In the genomic region with DNA sequence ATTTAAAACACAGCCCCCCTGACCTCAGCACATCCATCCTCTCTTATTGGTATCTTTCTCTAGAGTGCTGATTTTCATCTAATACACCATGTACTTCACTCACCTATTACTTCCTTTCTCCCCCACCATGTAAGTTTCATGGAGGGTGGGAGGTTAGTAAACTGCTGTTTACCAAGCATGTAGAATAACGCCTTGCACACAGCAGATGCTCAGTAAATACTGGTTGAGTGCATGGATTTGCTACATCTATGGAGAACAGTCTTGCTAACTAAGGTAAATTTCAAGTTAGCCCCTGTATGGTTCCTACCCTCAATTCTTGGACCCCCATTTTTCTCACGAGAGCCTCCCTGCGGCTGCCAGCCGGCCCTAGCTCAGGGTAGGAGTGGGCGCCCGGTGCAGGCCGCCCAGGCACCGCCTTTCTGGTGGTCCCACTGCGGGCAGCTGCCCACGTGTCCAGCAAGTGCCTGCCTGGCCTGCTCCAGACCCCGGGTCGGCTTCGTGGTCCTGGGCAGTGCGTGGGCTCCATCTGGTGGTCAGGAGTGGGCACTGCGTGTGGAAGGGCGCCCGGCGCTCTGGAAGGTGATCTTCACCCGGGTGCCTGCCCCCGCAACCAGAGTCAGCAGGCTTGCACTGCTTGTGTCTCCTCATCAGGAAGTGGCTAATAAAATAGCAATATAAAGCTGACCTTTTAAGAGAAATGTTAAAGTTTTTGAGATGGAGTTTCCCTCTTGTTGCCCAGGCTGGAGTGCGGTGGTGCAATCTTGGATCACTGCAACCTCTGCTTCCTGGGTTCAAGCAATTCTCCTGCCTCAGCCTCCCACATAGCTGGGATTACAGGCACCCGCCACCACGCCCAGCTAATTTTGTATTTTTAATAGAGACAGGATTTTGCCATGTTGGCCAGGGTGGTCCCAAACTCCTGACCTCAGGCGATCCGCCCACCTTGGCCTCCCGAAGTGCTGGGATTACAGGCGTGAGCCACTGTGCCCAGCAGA, we compare ENCODE assay signal across 8 cellular contexts.
A peak's percentile ranks its signal among the peaks of the same experiment; 100 is the strongest.
DNase-seq lines count a peak whose midpoint lies in the region; ATAC-seq and TF ChIP-seq lines count a peak whose summit lies in the region.

No MANE protein-coding gene starts in this region.

- peak; percentile 97 for TF ChIP-seq CTCF in KMS-11 (conservative IDR thresholded peaks at IDR 0.05; ENCODE audit: low read depth, low read length)
- TF ChIP-seq CTCF in SK-N-SH (IDR thresholded peaks at IDR 0.05): peak; percentile 99

- 40% methylated on average over 21 of the region's 27 CpGs for WGBS in SK-N-SH (ENCODE audit: low lambda C conversion rate)
- WGBS in aorta, 2 donors: 26 to 29% methylated on average over 27 of the region's 27 CpGs

- peak overlapping the region; percentile 44 for H3K4me2 ChIP-seq in KMS-11
- H3K4me2 ChIP-seq in SK-N-SH: no peak overlapping the region

- H3K4me1 ChIP-seq in KMS-11 (ENCODE audit: low read depth, poor library complexity, severe bottlenecking) (peaks cover 4% of the 10 kb centered on the region), SK-N-SH (ENCODE audit: control insufficient read depth in 1 of 2, insufficient read depth in 2 of 2, low read depth in 1 of 2, low read length in 1 of 2) (peaks cover 24 to 27% of the 10 kb centered on the region in 2 experiments; a peak in 3 of 4 replicates), aorta (ENCODE audit: control insufficient read depth in 1 of 2, insufficient read depth in 2 of 2, low read length in 2 of 2) (peaks cover 0 to 4% of the 10 kb centered on the region in 2 donors)

- no peaks in the 10 kb centered on the region for H3K9me3 Mint-ChIP-seq in activated naive CD8-positive, alpha-beta T cell treated with anti-CD3 and anti-CD28 coated beads, Interleukin-2, amount 10 ng/mL, durations not matched to agents 7 days and 5 days

- no peak for TF ChIP-seq EP300 in SK-N-SH (IDR thresholded peaks at IDR 0.05; ENCODE audit: borderline replicate concordance in 1 of 2, low read depth in 1 of 2, low read length in 1 of 2)

- H3K27me3 ChIP-seq in KMS-11 (ENCODE audit: insufficient read depth, low read depth): peaks cover 8% of the 10 kb centered on the region; the same call in 1 of the 2 replicates
- no peaks in the 10 kb centered on the region for H3K27me3 ChIP-seq in SK-N-SH (ENCODE audit: insufficient read depth)
- H3K27me3 ChIP-seq in aorta (ENCODE audit: control insufficient read depth in 1 of 2, insufficient read depth in 2 of 2, low read length in 1 of 2): no peaks in the 10 kb centered on the region

- peaks cover 3% of the 10 kb centered on the region for H3K27me3 Mint-ChIP-seq in activated naive CD8-positive, alpha-beta T cell treated with anti-CD3 and anti-CD28 coated beads, Interleukin-2, amount 10 ng/mL, durations not matched to agents 7 days and 5 days

- POLR2A ChIA-PET in SK-N-SH (lab: Yijun Ruan, JAX): interaction anchor here (0.7 kb wide), 1 partner anchor 233 kb away, joined by 3 read pairs; no protein-coding TSS in a partner anchor
- POLR2A ChIA-PET in activated naive CD8-positive, alpha-beta T cell treated with anti-CD3 and anti-CD28 coated beads, Interleukin-2, amount 10 ng/mL, durations not matched to agents 7 days and 5 days (lab: Charles Lee): no interaction called here

- H2AFZ ChIP-seq in KMS-11 (ENCODE audit: low read depth) (peak overlapping the region; percentile 10; the same call in 1 of the 2 replicates), SK-N-SH (ENCODE audit: low read depth) (no peak overlapping the region)

- H3K9ac ChIP-seq in KMS-11 (no peak overlapping the region), SK-N-SH (no peak overlapping the region)

- no peaks in the 10 kb centered on the region for H3K79me2 ChIP-seq in KMS-11 (ENCODE audit: insufficient read depth, low read depth)
- no peaks in the 10 kb centered on the region for H3K79me2 ChIP-seq in SK-N-SH (ENCODE audit: insufficient read depth)

- DNase-seq in Daoy (ENCODE audit: low read depth) (peak; percentile 88), SK-N-SH (peak; percentile 99), cardiac septum (ENCODE audit: low spot score) (peak; percentile 86), putamen (ENCODE audit: low spot score) (peak; percentile 39), aorta (peak; percentile 80 to 92)
- peak; percentile 75 for DNase-seq in activated naive CD8-positive, alpha-beta T cell treated with anti-CD3 and anti-CD28 coated beads, Interleukin-2, amount 10 ng/mL, durations not matched to agents 7 days and 5 days

- CTCF ChIA-PET in SK-N-SH (lab: Yijun Ruan, JAX): interaction anchor here (0.6 to 8.4 kb wide), 88 partner anchors 8 to 1480 kb away, joined by 3 to 120 read pairs (median 5); a partner anchor contains a TSS

- intact Hi-C loops in cardiac septum (cut with DNase I): loop anchor here (10.0 kb wide), 1 partner anchor 309 kb away; no protein-coding TSS in a partner anchor
- intact Hi-C loops in aorta (cut with DNase I): loop anchor here (2.0 to 5.0 kb wide), 4 partner anchors 114 to 326 kb away; a partner anchor contains a TSS

- no peak overlapping the region for H3K27ac Mint-ChIP-seq in activated naive CD8-positive, alpha-beta T cell treated with anti-CD3 and anti-CD28 coated beads, Interleukin-2, amount 10 ng/mL, durations not matched to agents 7 days and 5 days

- peak; percentile 97 for TF ChIP-seq RAD21 in SK-N-SH (IDR thresholded peaks at IDR 0.05; ENCODE audit: low read length)

- H3K4me3 ChIP-seq in KMS-11 (IDR thresholded peaks at IDR 0.05; ENCODE audit: insufficient read depth, low read depth, low read length) (no peak overlapping the region), SK-N-SH (ENCODE audit: low read depth in 2 of 2, low read length in 1 of 2) (no peak overlapping the region; a peak in 1 of 4 replicates), aorta (ENCODE audit: low read length in 2 of 2) (no peak overlapping the region)

- ATAC-seq in GM21717 (IDR thresholded peaks at IDR 0.05; ENCODE audit: unreplicated experiment) (peak; percentile 83), aorta (ENCODE audit: low FRiP score) (peak; percentile 88)
- ATAC-seq in activated naive CD8-positive, alpha-beta T cell treated with anti-CD3 and anti-CD28 coated beads, Interleukin-2, amount 10 ng/mL, durations not matched to agents 7 days and 5 days (ENCODE audit: low read depth): peak; percentile 59

- H3K4me3 Mint-ChIP-seq in activated naive CD8-positive, alpha-beta T cell treated with anti-CD3 and anti-CD28 coated beads, Interleukin-2, amount 10 ng/mL, durations not matched to agents 7 days and 5 days: no peak overlapping the region

- no peak overlapping the region for H3K27ac ChIP-seq in KMS-11
- H3K27ac ChIP-seq in SK-N-SH (ENCODE audit: low read depth in 2 of 2, low read length in 1 of 2): no peak overlapping the region
- no peak overlapping the region for H3K27ac ChIP-seq in aorta (ENCODE audit: low read depth in 1 of 2, low read length in 2 of 2)

- peaks cover 19% of the 10 kb centered on the region for H3F3A ChIP-seq in SK-N-SH (replicated peaks; ENCODE audit: insufficient read depth)

- peaks cover 8% of the 10 kb centered on the region for H3K36me3 Mint-ChIP-seq in activated naive CD8-positive, alpha-beta T cell treated with anti-CD3 and anti-CD28 coated beads, Interleukin-2, amount 10 ng/mL, durations not matched to agents 7 days and 5 days

- H4K20me1 ChIP-seq in KMS-11 (ENCODE audit: insufficient read depth): no peaks in the 10 kb centered on the region
- no peaks in the 10 kb centered on the region for H4K20me1 ChIP-seq in SK-N-SH (ENCODE audit: insufficient read depth)

- peaks cover 20% of the 10 kb centered on the region for H3K4me1 Mint-ChIP-seq in activated naive CD8-positive, alpha-beta T cell treated with anti-CD3 and anti-CD28 coated beads, Interleukin-2, amount 10 ng/mL, durations not matched to agents 7 days and 5 days

- H3K9me2 ChIP-seq in SK-N-SH: no peaks in the 10 kb centered on the region

- H3K9me3 ChIP-seq in SK-N-SH (no peaks in the 10 kb centered on the region), aorta (ENCODE audit: control insufficient read depth, low read length) (no peaks in the 10 kb centered on the region)

- H3K36me3 ChIP-seq in KMS-11 (ENCODE audit: insufficient read depth) (no peaks in the 10 kb centered on the region), SK-N-SH (replicated peaks in 1 of 2; ENCODE audit: control insufficient read depth in 1 of 2, insufficient read depth in 2 of 2, low read length in 1 of 2) (peaks cover 17 to 22% of the 10 kb centered on the region in 2 experiments), aorta (ENCODE audit: control insufficient read depth in 1 of 2, insufficient read depth in 2 of 2, low read length in 1 of 2) (no peaks in the 10 kb centered on the region)

TF ChIP-seq in SK-N-SH, 30 proteins besides CTCF, POLR2A, EP300 and RAD21 (continues in another document):
- TF ChIP-seq CHD2 (IDR thresholded peaks at IDR 0.05; ENCODE audit: low read length, partially characterized antibody): peak; percentile 74
- TF ChIP-seq, protein P1, sequence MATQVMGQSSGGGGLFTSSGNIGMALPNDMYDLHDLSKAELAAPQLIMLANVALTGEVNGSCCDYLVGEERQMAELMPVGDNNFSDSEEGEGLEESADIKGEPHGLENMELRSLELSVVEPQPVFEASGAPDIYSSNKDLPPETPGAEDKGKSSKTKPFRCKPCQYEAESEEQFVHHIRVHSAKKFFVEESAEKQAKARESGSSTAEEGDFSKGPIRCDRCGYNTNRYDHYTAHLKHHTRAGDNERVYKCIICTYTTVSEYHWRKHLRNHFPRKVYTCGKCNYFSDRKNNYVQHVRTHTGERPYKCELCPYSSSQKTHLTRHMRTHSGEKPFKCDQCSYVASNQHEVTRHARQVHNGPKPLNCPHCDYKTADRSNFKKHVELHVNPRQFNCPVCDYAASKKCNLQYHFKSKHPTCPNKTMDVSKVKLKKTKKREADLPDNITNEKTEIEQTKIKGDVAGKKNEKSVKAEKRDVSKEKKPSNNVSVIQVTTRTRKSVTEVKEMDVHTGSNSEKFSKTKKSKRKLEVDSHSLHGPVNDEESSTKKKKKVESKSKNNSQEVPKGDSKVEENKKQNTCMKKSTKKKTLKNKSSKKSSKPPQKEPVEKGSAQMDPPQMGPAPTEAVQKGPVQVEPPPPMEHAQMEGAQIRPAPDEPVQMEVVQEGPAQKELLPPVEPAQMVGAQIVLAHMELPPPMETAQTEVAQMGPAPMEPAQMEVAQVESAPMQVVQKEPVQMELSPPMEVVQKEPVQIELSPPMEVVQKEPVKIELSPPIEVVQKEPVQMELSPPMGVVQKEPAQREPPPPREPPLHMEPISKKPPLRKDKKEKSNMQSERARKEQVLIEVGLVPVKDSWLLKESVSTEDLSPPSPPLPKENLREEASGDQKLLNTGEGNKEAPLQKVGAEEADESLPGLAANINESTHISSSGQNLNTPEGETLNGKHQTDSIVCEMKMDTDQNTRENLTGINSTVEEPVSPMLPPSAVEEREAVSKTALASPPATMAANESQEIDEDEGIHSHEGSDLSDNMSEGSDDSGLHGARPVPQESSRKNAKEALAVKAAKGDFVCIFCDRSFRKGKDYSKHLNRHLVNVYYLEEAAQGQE (IDR thresholded peaks at IDR 0.05; ENCODE audit: low read depth, low read length): 0 out of 2 replicates have a peak, but pooled peaks have one; percentile 13
- TF ChIP-seq TAF1 (IDR thresholded peaks at IDR 0.05; ENCODE audit: borderline replicate concordance, low read depth, low read length): no peak
- TF ChIP-seq RFX5 (IDR thresholded peaks at IDR 0.05; ENCODE audit: low read length): no peak

Comparison
In these comparisons a context has a peak if more than half of its experiments do, and no peak if none do; other contexts are left out.
1. DNase-seq: peak in every context shown above with its lines; median percentile 99 in SK-N-SH; 88 in Daoy; 86 in cardiac septum; 86 in aorta; 75 in activated naive CD8-positive, alpha-beta T cell treated with anti-CD3 and anti-CD28 coated beads, Interleukin-2, amount 10 ng/mL, durations not matched to agents 7 days and 5 days; 39 in putamen.